In the genomic region with DNA sequence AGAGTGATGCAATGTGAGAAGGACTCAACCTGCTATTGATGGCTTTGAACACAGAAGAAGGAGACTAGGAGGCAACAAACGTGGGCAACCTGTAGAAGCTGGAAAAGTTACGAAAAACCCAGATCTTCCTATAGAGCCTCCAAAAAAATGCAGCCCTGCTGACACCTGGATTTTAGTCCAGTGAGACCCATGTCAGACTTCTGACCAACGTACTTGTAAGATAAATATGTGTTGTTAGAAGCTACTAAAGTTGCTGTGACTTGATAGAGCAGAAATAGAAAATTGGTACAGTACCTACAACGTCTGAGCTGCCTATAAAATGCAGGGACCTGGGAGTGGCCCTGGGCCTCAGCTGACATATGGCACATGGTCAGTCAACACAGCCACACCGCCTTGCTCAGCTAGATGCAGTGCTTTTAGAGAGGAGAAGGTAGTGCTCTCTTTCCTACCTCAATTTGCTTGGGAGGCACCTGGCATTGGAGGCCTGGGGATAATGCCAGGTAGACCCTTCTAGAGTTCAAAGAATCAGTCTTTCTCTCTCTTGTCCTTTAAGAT, we compare ENCODE assay signal across 34 cellular contexts.
"Had no signal": no experiment of that assay in that cellular context is flagged by ENCODE, and none has a peak within 500 bp of the region (broad histone marks: within the 10 kb centered on the region; RNA-seq: fewer than 3 reads in every experiment).

No MANE protein-coding gene starts in this region.

- H3K27ac Mint-ChIP-seq: activated B cell treated with CpG ODN at 0.5 μM for 24 hours; activated CD4-positive, alpha-beta memory T cell treated with anti-CD3 and anti-CD28 coated beads for 36 hours; activated CD4-positive, alpha-beta T cell treated with anti-CD3 and anti-CD28 coated beads, Interleukin-2, amount 10 ng/mL, durations not matched to agents 24 days and 14 days; activated CD8-positive, alpha-beta T cell treated with anti-CD3 and anti-CD28 coated beads for 36 hours; activated naive CD4-positive, alpha-beta T cell treated with anti-CD3 and anti-CD28 coated beads for 36 hours; activated naive CD4-positive, alpha-beta T cell treated with anti-CD3 and anti-CD28 coated beads, Interleukin-2, amount 50 U/mL, for 72 hours; activated naive CD8-positive, alpha-beta T cell treated with anti-CD3 and anti-CD28 coated beads for 36 hours; activated T-cell treated with anti-CD3 and anti-CD28 coated beads, Interleukin-2, amount 50 U/mL, for 72 hours; activated T-helper 1 cell treated with anti-CD3 and anti-CD28 coated beads, Interleukin-12 subunit alpha, Interleukin-12 subunit beta, Interleukin-2, Interleukin-4 antibody, amounts not matched to agents 30 ng/mL and 10 ng/mL and 1 ng/mL, durations not matched to agents 14 hours and 24 hours and 36 hours; activated T-helper 17 cell treated with anti-CD3 and anti-CD28 coated beads, Interleukin-2, amount 50 U/mL, for 72 hours; T-helper 1 cell treated with Interleukin-12 subunit alpha and Interleukin-12 subunit beta and Interleukin-4 antibody, amounts not matched to agents 30 μg/mL and 1 μg/mL, for 36 hours; T-helper 2 cell treated with Interferon-gamma antibody and Interleukin-4, amounts not matched to agents 5 μg/mL and 100 μg/mL, for 36 hours had no signal

- H3K27ac ChIP-seq: adrenal gland, brain microvascular endothelial cell, breast epithelium had no signal

- H3K36me3 Mint-ChIP-seq: activated CD4-positive, alpha-beta memory T cell treated with anti-CD3 and anti-CD28 coated beads for 36 hours; activated naive CD4-positive, alpha-beta T cell treated with anti-CD3 and anti-CD28 coated beads, Interleukin-2, amount 50 U/mL, for 72 hours; activated naive CD8-positive, alpha-beta T cell treated with anti-CD3 and anti-CD28 coated beads for 36 hours had no signal

- H3K4me1 ChIP-seq: adrenal gland had no signal

- H3K36me3 ChIP-seq: adrenal gland, brain microvascular endothelial cell, breast epithelium had no signal

- H3K4me3 ChIP-seq: adrenal gland, body of pancreas, breast epithelium had no signal

- DNase-seq: activated B cell treated with CpG ODN at 0.5 μM for 24 hours; activated CD4-positive, alpha-beta memory T cell treated with anti-CD3 and anti-CD28 coated beads for 36 hours; activated CD4-positive, alpha-beta T cell treated with anti-CD3 and anti-CD28 coated beads for 4 hours; activated CD4-positive, alpha-beta T cell treated with anti-CD3 and anti-CD28 coated beads, Interleukin-2, amount 10 ng/mL, durations not matched to agents 24 days and 14 days; activated CD4-positive, alpha-beta T cell treated with anti-CD3 and anti-CD28 coated beads, Interleukin-2, amount 50 U/mL, for 1 hour; activated CD4-positive, alpha-beta T cell treated with anti-CD3 and anti-CD28 coated beads, Interleukin-2, amount 50 U/mL, for 4 hours; activated CD4-positive, CD25-positive, alpha-beta regulatory T cell treated with anti-CD3 and anti-CD28 coated beads, Interleukin-2, amount 50 U/mL, for 72 hours; activated CD8-positive, alpha-beta memory T cell treated with anti-CD3 and anti-CD28 coated beads, Interleukin-2, amount 50 U/mL, for 4 hours; activated CD8-positive, alpha-beta T cell treated with anti-CD3 and anti-CD28 coated beads for 36 hours; activated effector memory CD4-positive, alpha-beta T cell treated with anti-CD3 and anti-CD28 coated beads, Interleukin-2, amount 50 U/mL, for 16 hours; activated gamma-delta T cell treated with Interleukin-2 at 50 U/mL for 16 hours; activated naive CD4-positive, alpha-beta T cell; activated naive CD4-positive, alpha-beta T cell treated with anti-CD3 and anti-CD28 coated beads for 36 hours; activated naive CD4-positive, alpha-beta T cell treated with anti-CD3 and anti-CD28 coated beads, Interleukin-2, amount 50 U/mL, for 16 hours; activated naive CD8-positive, alpha-beta T cell treated with anti-CD3 and anti-CD28 coated beads for 36 hours; activated T-cell treated with anti-CD3 and anti-CD28 coated beads for 4 hours; activated T-cell treated with anti-CD3 and anti-CD28 coated beads, Interleukin-2, amount 50 U/mL, for 1 hour; activated T-cell treated with anti-CD3 and anti-CD28 coated beads, Interleukin-2, amount 50 U/mL, for 4 hours; activated T-cell treated with anti-CD3 and anti-CD28 coated beads, Interleukin-2, amount 50 U/mL, for 72 hours; adrenal gland; amniotic stem cell; aorta; body of pancreas; brain microvascular endothelial cell; central memory CD4-positive, alpha-beta T cell; T-helper 1 cell; T-helper 2 cell; T-helper 9 cell had no signal

- H3K27me3 ChIP-seq: adrenal gland, body of pancreas, brain microvascular endothelial cell, breast epithelium had no signal

- ATAC-seq: activated CD8-positive, alpha-beta T cell treated with anti-CD3 and anti-CD28 coated beads for 36 hours; activated naive CD4-positive, alpha-beta T cell treated with anti-CD3 and anti-CD28 coated beads, Interleukin-2, amount 50 U/mL, for 72 hours; activated T-cell treated with anti-CD3 and anti-CD28 coated beads, Interleukin-2, amount 50 U/mL, for 4 hours; activated T-cell treated with anti-CD3 and anti-CD28 coated beads, Interleukin-2, amount 50 U/mL, for 72 hours; activated T-helper 17 cell treated with anti-CD3 and anti-CD28 coated beads, Interleukin-2, amount 50 U/mL, for 72 hours; body of pancreas had no signal

- H3K4me1 Mint-ChIP-seq: activated B cell treated with CpG ODN at 0.5 μM for 24 hours; activated CD4-positive, alpha-beta T cell treated with anti-CD3 and anti-CD28 coated beads, Interleukin-2, amount 10 ng/mL, durations not matched to agents 24 days and 14 days; activated naive CD8-positive, alpha-beta T cell treated with anti-CD3 and anti-CD28 coated beads for 36 hours; activated T-helper 17 cell treated with anti-CD3 and anti-CD28 coated beads, Interleukin-2, amount 50 U/mL, for 72 hours had no signal

- H3K9me3 Mint-ChIP-seq: activated B cell treated with CpG ODN at 0.5 μM for 24 hours; activated CD4-positive, alpha-beta memory T cell treated with anti-CD3 and anti-CD28 coated beads for 36 hours; activated CD4-positive, alpha-beta T cell treated with anti-CD3 and anti-CD28 coated beads, Interleukin-2, amount 10 ng/mL, durations not matched to agents 24 days and 14 days; activated CD8-positive, alpha-beta T cell treated with anti-CD3 and anti-CD28 coated beads for 36 hours; activated naive CD4-positive, alpha-beta T cell treated with anti-CD3 and anti-CD28 coated beads for 36 hours; activated naive CD4-positive, alpha-beta T cell treated with anti-CD3 and anti-CD28 coated beads, Interleukin-2, amount 50 U/mL, for 72 hours; activated naive CD8-positive, alpha-beta T cell treated with anti-CD3 and anti-CD28 coated beads for 36 hours; activated T-cell treated with anti-CD3 and anti-CD28 coated beads, Interleukin-2, amount 50 U/mL, for 4 hours; activated T-cell treated with anti-CD3 and anti-CD28 coated beads, Interleukin-2, amount 50 U/mL, for 72 hours; activated T-helper 1 cell treated with anti-CD3 and anti-CD28 coated beads, Interleukin-12 subunit alpha, Interleukin-12 subunit beta, Interleukin-2, Interleukin-4 antibody, amounts not matched to agents 30 ng/mL and 10 ng/mL and 1 ng/mL, durations not matched to agents 14 hours and 24 hours and 36 hours; activated T-helper 17 cell treated with anti-CD3 and anti-CD28 coated beads, Interleukin-2, amount 50 U/mL, for 72 hours; T-helper 1 cell treated with Interleukin-12 subunit alpha and Interleukin-12 subunit beta and Interleukin-4 antibody, amounts not matched to agents 30 μg/mL and 1 μg/mL, for 36 hours; T-helper 2 cell treated with Interferon-gamma antibody and Interleukin-4, amounts not matched to agents 5 μg/mL and 100 μg/mL, for 36 hours had no signal

- H3K9me3 ChIP-seq: adrenal gland, body of pancreas, breast epithelium had no signal

- H3K4me3 Mint-ChIP-seq: activated B cell treated with CpG ODN at 0.5 μM for 24 hours; activated CD4-positive, alpha-beta memory T cell treated with anti-CD3 and anti-CD28 coated beads for 36 hours; activated CD4-positive, alpha-beta T cell treated with anti-CD3 and anti-CD28 coated beads, Interleukin-2, amount 10 ng/mL, durations not matched to agents 24 days and 14 days; activated CD8-positive, alpha-beta T cell treated with anti-CD3 and anti-CD28 coated beads for 36 hours; activated naive CD4-positive, alpha-beta T cell treated with anti-CD3 and anti-CD28 coated beads for 36 hours; activated naive CD8-positive, alpha-beta T cell treated with anti-CD3 and anti-CD28 coated beads for 36 hours; activated T-cell treated with anti-CD3 and anti-CD28 coated beads, Interleukin-2, amount 50 U/mL, for 4 hours; activated T-cell treated with anti-CD3 and anti-CD28 coated beads, Interleukin-2, amount 50 U/mL, for 72 hours; activated T-helper 1 cell treated with anti-CD3 and anti-CD28 coated beads, Interleukin-12 subunit alpha, Interleukin-12 subunit beta, Interleukin-2, Interleukin-4 antibody, amounts not matched to agents 30 ng/mL and 10 ng/mL and 1 ng/mL, durations not matched to agents 14 hours and 24 hours and 36 hours; activated T-helper 17 cell treated with anti-CD3 and anti-CD28 coated beads, Interleukin-2, amount 50 U/mL, for 72 hours; T-helper 1 cell treated with Interleukin-12 subunit alpha and Interleukin-12 subunit beta and Interleukin-4 antibody, amounts not matched to agents 30 μg/mL and 1 μg/mL, for 36 hours; T-helper 2 cell treated with Interferon-gamma antibody and Interleukin-4, amounts not matched to agents 5 μg/mL and 100 μg/mL, for 36 hours had no signal

- H3K27me3 Mint-ChIP-seq: activated CD4-positive, alpha-beta T cell treated with anti-CD3 and anti-CD28 coated beads, Interleukin-2, amount 10 ng/mL, durations not matched to agents 24 days and 14 days had no signal
